Comparison of ENCODE assay signal across 9 cellular contexts in the genomic region with DNA sequence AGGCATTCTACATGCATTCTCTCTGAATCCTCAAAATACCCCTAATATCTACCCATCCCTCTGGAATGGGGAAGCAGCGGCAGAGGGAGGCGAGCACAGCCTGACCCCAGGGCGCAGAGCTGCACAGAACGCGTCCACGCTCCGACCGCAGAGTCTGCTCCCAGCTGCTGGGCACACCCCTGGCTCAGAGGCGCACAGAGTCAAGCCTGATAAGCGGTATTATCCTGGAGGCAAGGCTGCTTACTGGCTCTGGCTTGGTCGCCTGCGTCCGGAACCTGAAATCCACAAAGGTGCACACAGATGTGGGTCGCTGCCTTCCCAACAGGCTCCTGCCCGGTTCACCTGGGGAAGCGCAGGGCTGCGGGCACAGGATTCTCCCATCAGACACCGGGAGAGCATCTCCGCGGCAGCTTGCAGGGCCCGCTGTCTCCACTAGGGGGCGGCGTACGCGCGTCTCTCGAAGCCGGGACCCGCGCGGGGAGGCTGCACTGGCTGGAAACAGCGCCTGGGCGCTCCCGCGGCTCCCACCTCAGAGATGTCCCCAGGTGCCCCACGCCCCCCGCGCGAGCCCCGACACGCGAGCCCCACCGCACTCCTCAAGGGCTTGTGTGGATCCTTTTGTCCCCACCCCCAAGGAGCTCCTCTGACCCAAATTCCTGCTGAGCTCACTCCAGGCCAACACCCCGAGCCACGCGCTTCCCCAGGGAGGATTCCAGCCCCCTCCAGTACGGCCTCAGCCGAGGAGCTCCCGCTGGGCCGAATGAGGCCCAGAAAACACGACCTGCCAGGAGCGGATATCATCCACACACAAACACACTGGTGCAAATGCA.
DNase-seq lines count a peak whose midpoint lies in the region; ATAC-seq, FAIRE-seq and TF ChIP-seq lines count a peak whose summit lies in the region.
"Had no signal": no experiment of that assay in that cellular context is flagged by ENCODE, and none has a peak within 500 bp of the region (broad histone marks: within the 10 kb centered on the region; RNA-seq: fewer than 3 reads in every experiment).

No MANE protein-coding gene starts in this region.

- no peaks in the 10 kb centered on the region for H3K36me3 ChIP-seq in HepG2 (replicated peaks in 1 of 2; ENCODE audit: control insufficient read depth in 1 of 2, insufficient read depth in 2 of 2, low read length in 2 of 2)

- peak; percentile 75 for TF ChIP-seq CTCF in HepG2 (CRISPR knock-in tag; IDR thresholded peaks at IDR 0.05)

- DNase-seq in ELF-1 (ENCODE audit: low read depth, low spot score) (peak; percentile 84), NCI-H2171 (lab: John Stamatoyannopoulos, UW) (peak; percentile 31), amygdala (lab: John Stamatoyannopoulos, UW) (peak in 50 of 56 donors; percentile 7 to 86 (median 46)), HepG2 (ENCODE audit: low spot score) (no peak), 8988T (no peak)
- DNase-seq in stimulated activated CD8-positive, alpha-beta memory T cell treated with anti-CD3 and anti-CD28 coated beads, Interleukin-4, amount 100 ng/mL, for 24 hours (ENCODE audit: low read depth), result peak; percentile 32

- no peak overlapping the region for H3K27ac ChIP-seq in HepG2 (ENCODE audit: extremely low read length, insufficient read depth, low read length)

- peaks cover 0 to 5% of the 10 kb centered on the region in 2 experiments; a peak in 3 of 5 replicates for H3K27me3 ChIP-seq in HepG2 (ENCODE audit: control insufficient read depth in 1 of 2, insufficient read depth in 2 of 2, low read length in 2 of 2)

- TF ChIP-seq EP300 in HepG2 (IDR thresholded peaks at IDR 0.05; ENCODE audit: low read depth in 2 of 2, low read length in 2 of 2) (no peak), HepG2 (CRISPR knock-in tag; IDR thresholded peaks at IDR 0.05; ENCODE audit: borderline replicate concordance) (no peak)

- H3K79me2 ChIP-seq in HepG2 (ENCODE audit: insufficient read depth, low read length), result no peaks in the 10 kb centered on the region

- no peak for FAIRE-seq in HepG2 (lab: Jason Lieb, UNC)
- FAIRE-seq: colon had no signal

- in situ Hi-C loops in HepG2 (cut with HindIII; ENCODE audit: extremely low pct_ligation_motif_present, low pct_unique_long_range_greater_than_20kb), result loop anchor here (10.0 to 25.0 kb wide), 2 partner anchors 153 to 695 kb away; no protein-coding TSS in a partner anchor

- intact Hi-C loops in HepG2 (cut with micrococcal nuclease; ENCODE audit: unreplicated experiment), result loop anchor here (10.0 kb wide), 1 partner anchor 703 kb away; no protein-coding TSS in a partner anchor

- WGBS in HepG2 (ENCODE audit: low lambda C conversion rate), result 85% methylated on average over 15 of the region's 52 CpGs

- H3K4me3 ChIP-seq in HepG2 (replicated peaks in 1 of 3; ENCODE audit: insufficient read depth in 1 of 3, low read depth in 2 of 3, low read length in 3 of 3), result no peak overlapping the region

- no peaks in the 10 kb centered on the region for H4K20me1 ChIP-seq in HepG2 (ENCODE audit: insufficient read depth, low read length)

- BruUV-seq in HepG2 (replicated peaks; lab: Mats Ljungman, UMichigan), result no TSS peak

- no peak overlapping the region for H3K4me2 ChIP-seq in HepG2 (ENCODE audit: low read depth, low read length)

- no peak for TF ChIP-seq RAD21 in HepG2 (CRISPR knock-in tag; IDR thresholded peaks at IDR 0.05)

- ATAC-seq in HepG2 (peak; percentile 23; the same call in 2 of the 3 replicates), HG03280 (IDR thresholded peaks at IDR 0.05; ENCODE audit: unreplicated experiment) (no peak), HG03565 (IDR thresholded peaks at IDR 0.05; ENCODE audit: unreplicated experiment) (no peak)

- POLR2A ChIA-PET in HepG2 (lab: Yijun Ruan, JAX), result no interaction called here

- H2AFZ ChIP-seq in HepG2 (ENCODE audit: low read length), result no peak overlapping the region

- no peak overlapping the region for H3K9ac ChIP-seq in HepG2 (ENCODE audit: insufficient read depth, low read depth, low read length)

- H3K9me3 ChIP-seq in HepG2 (ENCODE audit: low read length), result no peaks in the 10 kb centered on the region

- TF ChIP-seq POLR2A in HepG2 (IDR thresholded peaks at IDR 0.05; ENCODE audit: insufficient read depth in 1 of 2, low read depth in 2 of 2, low read length in 2 of 2), result no peak

- H3K4me1 ChIP-seq in HepG2 (ENCODE audit: insufficient read depth, low read length), result peaks cover 34% of the 10 kb centered on the region

- CTCF ChIA-PET in HepG2 (lab: Yijun Ruan, JAX; ENCODE audit: low intra/inter-chr PET ratio, low total read pairs), result interaction anchor here (1.7 kb wide), 1 partner anchor 294 kb away, joined by 7 read pairs; no protein-coding TSS in a partner anchor

TF ChIP-seq in HepG2, 621 proteins besides CTCF, POLR2A, EP300 and RAD21 (continues in another document):
- TF ChIP-seq STAG1 (CRISPR knock-in tag; IDR thresholded peaks at IDR 0.05) (peak; percentile 54), HDAC1 (CRISPR knock-in tag; IDR thresholded peaks at IDR 0.05) (0 out of 2 replicates have a peak, but pooled peaks have one; percentile 33), RFXAP (CRISPR knock-in tag; IDR thresholded peaks at IDR 0.05; ENCODE audit: borderline replicate concordance) (no peak), ZNF446 (CRISPR knock-in tag; IDR thresholded peaks at IDR 0.05) (no peak), ZNF143 (CRISPR knock-in tag; IDR thresholded peaks at IDR 0.05) (peak; percentile 87), SAP130 (CRISPR knock-in tag; IDR thresholded peaks at IDR 0.05; ENCODE audit: low read depth) (no peak)
- TF ChIP-seq, protein P1, sequence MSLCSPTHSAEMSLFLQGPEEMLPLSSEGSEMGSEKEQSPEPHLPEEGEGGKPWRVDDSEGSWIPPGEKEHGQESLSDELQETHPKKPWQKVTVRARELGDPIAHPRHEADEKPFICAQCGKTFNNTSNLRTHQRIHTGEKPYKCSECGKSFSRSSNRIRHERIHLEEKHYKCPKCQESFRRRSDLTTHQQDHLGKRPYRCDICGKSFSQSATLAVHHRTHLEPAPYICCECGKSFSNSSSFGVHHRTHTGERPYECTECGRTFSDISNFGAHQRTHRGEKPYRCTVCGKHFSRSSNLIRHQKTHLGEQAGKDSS (CRISPR knock-in tag; IDR thresholded peaks at IDR 0.05; ENCODE audit: borderline replicate concordance, low read depth), result no peak
- TF ChIP-seq, protein P2, sequence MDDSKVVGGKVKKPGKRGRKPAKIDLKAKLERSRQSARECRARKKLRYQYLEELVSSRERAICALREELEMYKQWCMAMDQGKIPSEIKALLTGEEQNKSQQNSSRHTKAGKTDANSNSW (CRISPR knock-in tag; IDR thresholded peaks at IDR 0.05; ENCODE audit: borderline replicate concordance), result no peak
- TF ChIP-seq, protein P3, sequence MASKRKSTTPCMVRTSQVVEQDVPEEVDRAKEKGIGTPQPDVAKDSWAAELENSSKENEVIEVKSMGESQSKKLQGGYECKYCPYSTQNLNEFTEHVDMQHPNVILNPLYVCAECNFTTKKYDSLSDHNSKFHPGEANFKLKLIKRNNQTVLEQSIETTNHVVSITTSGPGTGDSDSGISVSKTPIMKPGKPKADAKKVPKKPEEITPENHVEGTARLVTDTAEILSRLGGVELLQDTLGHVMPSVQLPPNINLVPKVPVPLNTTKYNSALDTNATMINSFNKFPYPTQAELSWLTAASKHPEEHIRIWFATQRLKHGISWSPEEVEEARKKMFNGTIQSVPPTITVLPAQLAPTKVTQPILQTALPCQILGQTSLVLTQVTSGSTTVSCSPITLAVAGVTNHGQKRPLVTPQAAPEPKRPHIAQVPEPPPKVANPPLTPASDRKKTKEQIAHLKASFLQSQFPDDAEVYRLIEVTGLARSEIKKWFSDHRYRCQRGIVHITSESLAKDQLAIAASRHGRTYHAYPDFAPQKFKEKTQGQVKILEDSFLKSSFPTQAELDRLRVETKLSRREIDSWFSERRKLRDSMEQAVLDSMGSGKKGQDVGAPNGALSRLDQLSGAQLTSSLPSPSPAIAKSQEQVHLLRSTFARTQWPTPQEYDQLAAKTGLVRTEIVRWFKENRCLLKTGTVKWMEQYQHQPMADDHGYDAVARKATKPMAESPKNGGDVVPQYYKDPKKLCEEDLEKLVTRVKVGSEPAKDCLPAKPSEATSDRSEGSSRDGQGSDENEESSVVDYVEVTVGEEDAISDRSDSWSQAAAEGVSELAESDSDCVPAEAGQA (IDR thresholded peaks at IDR 0.05; ENCODE audit: low read depth), result no peak
- TF ChIP-seq, protein P3 (CRISPR knock-in tag; IDR thresholded peaks at IDR 0.05; ENCODE audit: borderline replicate concordance), result no peak
- TF ChIP-seq, protein P4, sequence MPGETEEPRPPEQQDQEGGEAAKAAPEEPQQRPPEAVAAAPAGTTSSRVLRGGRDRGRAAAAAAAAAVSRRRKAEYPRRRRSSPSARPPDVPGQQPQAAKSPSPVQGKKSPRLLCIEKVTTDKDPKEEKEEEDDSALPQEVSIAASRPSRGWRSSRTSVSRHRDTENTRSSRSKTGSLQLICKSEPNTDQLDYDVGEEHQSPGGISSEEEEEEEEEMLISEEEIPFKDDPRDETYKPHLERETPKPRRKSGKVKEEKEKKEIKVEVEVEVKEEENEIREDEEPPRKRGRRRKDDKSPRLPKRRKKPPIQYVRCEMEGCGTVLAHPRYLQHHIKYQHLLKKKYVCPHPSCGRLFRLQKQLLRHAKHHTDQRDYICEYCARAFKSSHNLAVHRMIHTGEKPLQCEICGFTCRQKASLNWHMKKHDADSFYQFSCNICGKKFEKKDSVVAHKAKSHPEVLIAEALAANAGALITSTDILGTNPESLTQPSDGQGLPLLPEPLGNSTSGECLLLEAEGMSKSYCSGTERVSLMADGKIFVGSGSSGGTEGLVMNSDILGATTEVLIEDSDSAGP (CRISPR knock-in tag; IDR thresholded peaks at IDR 0.05; ENCODE audit: borderline replicate concordance), result peak; percentile 27; the same call in 1 of the 2 replicates

Comparison
In these comparisons a context has a peak if more than half of its experiments do, and no peak if none do; other contexts are left out.
1. DNase-seq: peak in ELF-1 (single experiment), NCI-H2171 (single experiment), amygdala (50 of 56) and stimulated activated CD8-positive, alpha-beta memory T cell treated with anti-CD3 and anti-CD28 coated beads, Interleukin-4, amount 100 ng/mL, for 24 hours (single experiment); none in HepG2 (single experiment) and 8988T (single experiment).